In genomic region chr22:41863472-41863871, GRCh38 we compare ENCODE assay signal across 14 cellular contexts. TPM values are rescaled to one million over a fixed set of nuclear protein-coding genes. Genes with fewer than 3 reads are reported as not detected.
DNase-seq lines count a peak whose midpoint lies in the region; ATAC-seq lines count a peak whose summit lies in the region.
"Had no signal": no experiment of that assay in that cellular context is flagged by ENCODE, and none has a peak within 500 bp of the region (broad histone marks: within the 10 kb centered on the region; RNA-seq: fewer than 3 reads in every experiment).

No MANE protein-coding gene starts in this region.

- no peak overlapping the region for H3K18ac ChIP-seq in mesenchymal stem cell (ENCODE audit: low read depth in 1 of 2, low read length in 2 of 2)

- H2BK12ac ChIP-seq in mesenchymal stem cell (ENCODE audit: low read length in 2 of 2), result no peak overlapping the region

- H3K36me3 ChIP-seq in mesenchymal stem cell (ENCODE audit: control insufficient read depth in 1 of 2, insufficient read depth in 2 of 2, low read depth in 1 of 2, low read length in 2 of 2) (peaks cover 17 to 19% of the 10 kb centered on the region in 2 experiments), HAP-1 (replicated peaks) (peaks cover 28% of the 10 kb centered on the region)

- H3K79me1 ChIP-seq in mesenchymal stem cell (replicated peaks; ENCODE audit: low read length, poor library complexity, severe bottlenecking), result peaks cover 21% of the 10 kb centered on the region

- no peaks in the 10 kb centered on the region for H3K27me3 Mint-ChIP-seq in stimulated activated naive CD8-positive, alpha-beta T cell treated with anti-CD3 and anti-CD28 coated beads, Interleukin-15, Interleukin-2, amounts not matched to agents 100 ng/mL and 50 ng/mL, for 24 hours
- no peaks in the 10 kb centered on the region for H3K27me3 Mint-ChIP-seq in activated naive CD8-positive, alpha-beta T cell treated with anti-CD3 and anti-CD28 coated beads for 36 hours

- H3K4me3 Mint-ChIP-seq in stimulated activated naive CD8-positive, alpha-beta T cell treated with anti-CD3 and anti-CD28 coated beads, Interleukin-15, Interleukin-2, amounts not matched to agents 100 ng/mL and 50 ng/mL, for 24 hours, result peak overlapping the region; percentile 77
- peak overlapping the region; percentile 37 for H3K4me3 Mint-ChIP-seq in activated naive CD8-positive, alpha-beta T cell treated with anti-CD3 and anti-CD28 coated beads for 36 hours

- H2AFZ ChIP-seq in mesenchymal stem cell (ENCODE audit: low read depth, low read length), result no peak overlapping the region

- no peak overlapping the region for H2AK5ac ChIP-seq in mesenchymal stem cell (ENCODE audit: low read length, severe bottlenecking)

- no peak overlapping the region for H2BK5ac ChIP-seq in mesenchymal stem cell (ENCODE audit: low read depth, low read length, poor library complexity, severe bottlenecking)

- no peak for ATAC-seq in stimulated activated naive CD8-positive, alpha-beta T cell treated with anti-CD3 and anti-CD28 coated beads, Interleukin-15, Interleukin-2, amounts not matched to agents 100 U/mL and 50 U/mL, for 24 hours
- ATAC-seq in HG02884 (IDR thresholded peaks at IDR 0.05; ENCODE audit: unreplicated experiment) (no peak), GM21825 (IDR thresholded peaks at IDR 0.05; ENCODE audit: unreplicated experiment) (no peak)

- H3K4me1 ChIP-seq in mesenchymal stem cell (ENCODE audit: control insufficient read depth, insufficient read depth, low read depth, low read length), result peaks cover 21% of the 10 kb centered on the region
- no peaks in the 10 kb centered on the region; the same call in 1 of the 2 replicates for H3K4me1 ChIP-seq in HAP-1

- peak overlapping the region; percentile 68 for H3K9ac ChIP-seq in mesenchymal stem cell (ENCODE audit: low read length)
- H3K9ac ChIP-seq: BLaER1 had no signal

- H3K9me3 ChIP-seq in mesenchymal stem cell (ENCODE audit: control insufficient read depth, low read length), result no peaks in the 10 kb centered on the region
- no peaks in the 10 kb centered on the region for H3K9me3 ChIP-seq in HAP-1
- H3K9me3 ChIP-seq: BLaER1 had no signal

- no peak overlapping the region for H3K23ac ChIP-seq in mesenchymal stem cell (ENCODE audit: low read length in 2 of 2)

- peak overlapping the region; percentile 98 for H3K27ac Mint-ChIP-seq in stimulated activated naive CD8-positive, alpha-beta T cell treated with anti-CD3 and anti-CD28 coated beads, Interleukin-15, Interleukin-2, amounts not matched to agents 100 ng/mL and 50 ng/mL, for 24 hours
- H3K27ac Mint-ChIP-seq in activated naive CD8-positive, alpha-beta T cell treated with anti-CD3 and anti-CD28 coated beads for 36 hours, result peak overlapping the region; percentile 99

- H2BK120ac ChIP-seq in mesenchymal stem cell (ENCODE audit: low read depth, low read length), result no peak overlapping the region

- H4K8ac ChIP-seq in mesenchymal stem cell (ENCODE audit: low read length), result no peak overlapping the region

- H3K4me2 ChIP-seq in mesenchymal stem cell (ENCODE audit: low read length, poor library complexity, severe bottlenecking), result no peak overlapping the region

- no peaks in the 10 kb centered on the region for H3K27me3 ChIP-seq in mesenchymal stem cell (ENCODE audit: control insufficient read depth in 1 of 2, insufficient read depth in 1 of 2, low read length in 2 of 2)
- no peaks in the 10 kb centered on the region for H3K27me3 ChIP-seq in HAP-1 (ENCODE audit: low read depth)
- H3K27me3 ChIP-seq: BLaER1 had no signal

- no peak overlapping the region for H4K91ac ChIP-seq in mesenchymal stem cell (ENCODE audit: low read length)

- H2BK15ac ChIP-seq in mesenchymal stem cell (ENCODE audit: low read depth, poor library complexity, severe bottlenecking), result no peak overlapping the region

- no peak for DNase-seq in stimulated activated naive CD8-positive, alpha-beta T cell treated with anti-CD3 and anti-CD28 coated beads, Interleukin-15, Interleukin-2, amounts not matched to agents 100 U/mL and 50 U/mL, for 24 hours
- DNase-seq in activated naive CD8-positive, alpha-beta T cell treated with anti-CD3 and anti-CD28 coated beads for 36 hours, result no peak
- no peak for DNase-seq in mesenchymal stem cell
- DNase-seq in OCI-M1 (lab: John Stamatoyannopoulos, UW), result no peak
- DNase-seq in HAP-1 (ENCODE audit: low spot score in 2 of 2), result no peak
- DNase-seq: NCI-H1092; NCI-H510A; stimulated activated CD4-positive, alpha-beta T cell treated with anti-CD3 and anti-CD28 coated beads, Interleukin-12 subunit alpha, Interleukin-12 subunit beta, amount 100 ng/mL, for 4 hours had no signal

- H3K9me3 Mint-ChIP-seq in stimulated activated naive CD8-positive, alpha-beta T cell treated with anti-CD3 and anti-CD28 coated beads, Interleukin-15, Interleukin-2, amounts not matched to agents 100 ng/mL and 50 ng/mL, for 24 hours, result no peaks in the 10 kb centered on the region
- no peaks in the 10 kb centered on the region for H3K9me3 Mint-ChIP-seq in activated naive CD8-positive, alpha-beta T cell treated with anti-CD3 and anti-CD28 coated beads for 36 hours

- no peak overlapping the region for H3K14ac ChIP-seq in mesenchymal stem cell (ENCODE audit: low read length in 2 of 2)

- H3K4me1 Mint-ChIP-seq in stimulated activated naive CD8-positive, alpha-beta T cell treated with anti-CD3 and anti-CD28 coated beads, Interleukin-15, Interleukin-2, amounts not matched to agents 100 ng/mL and 50 ng/mL, for 24 hours (ENCODE audit: low read depth), result peaks cover 78% of the 10 kb centered on the region
- peaks cover 56% of the 10 kb centered on the region for H3K4me1 Mint-ChIP-seq in activated naive CD8-positive, alpha-beta T cell treated with anti-CD3 and anti-CD28 coated beads for 36 hours

- H3K27ac ChIP-seq in mesenchymal stem cell (ENCODE audit: low read length, poor library complexity, severe bottlenecking), result no peak overlapping the region
- H3K27ac ChIP-seq: VCaP had no signal

- peaks cover 27% of the 10 kb centered on the region for H3K36me3 Mint-ChIP-seq in stimulated activated naive CD8-positive, alpha-beta T cell treated with anti-CD3 and anti-CD28 coated beads, Interleukin-15, Interleukin-2, amounts not matched to agents 100 ng/mL and 50 ng/mL, for 24 hours (ENCODE audit: low read depth)
- peaks cover 32% of the 10 kb centered on the region for H3K36me3 Mint-ChIP-seq in activated naive CD8-positive, alpha-beta T cell treated with anti-CD3 and anti-CD28 coated beads for 36 hours

- H3K4me3 ChIP-seq in mesenchymal stem cell (ENCODE audit: insufficient read depth in 1 of 2, low read depth in 1 of 2, low read length in 2 of 2) (no peak overlapping the region), HAP-1 (no peak overlapping the region)
- H3K4me3 ChIP-seq: BLaER1 had no signal

- H3K4ac ChIP-seq in mesenchymal stem cell (ENCODE audit: low read depth in 1 of 2, low read length in 2 of 2), result no peak overlapping the region

- in situ Hi-C loops in HAP-1 (cut with MboI; ENCODE audit: low sequenced_read_pairs), result no loop called here

- 94% methylated on average over 2 of the region's 2 CpGs for WGBS in mesenchymal stem cell

RNA-seq across cellular contexts. Expression of gene SREBF2, which starts 30.6 kb away (rescaled TPM):
- 10 to 100 TPM; 68.1 to 74.8 TPM for total RNA-seq in activated naive CD8-positive, alpha-beta T cell treated with anti-CD3 and anti-CD28 coated beads for 36 hours
- polyA plus RNA-seq in mesenchymal stem cell (2013, experiment 1 of 2), result 98.2 TPM
- polyA plus RNA-seq in mesenchymal stem cell (2013, experiment 2 of 2), result 93.9 TPM

RNA-seq across cellular contexts. Expression of gene SHISA8, which starts 51.4 kb away (rescaled TPM):
- total RNA-seq in activated naive CD8-positive, alpha-beta T cell treated with anti-CD3 and anti-CD28 coated beads for 36 hours, result under 1 TPM; 0.56 to 0.68 TPM
- polyA plus RNA-seq in mesenchymal stem cell (2013, experiment 1 of 2), result not detected
- polyA plus RNA-seq in mesenchymal stem cell (2013, experiment 2 of 2), result not detected
- total RNA-seq: fibroblast of villous mesenchyme had no signal
